Comparison of ENCODE assay signal across 9 cellular contexts in the genomic region with DNA sequence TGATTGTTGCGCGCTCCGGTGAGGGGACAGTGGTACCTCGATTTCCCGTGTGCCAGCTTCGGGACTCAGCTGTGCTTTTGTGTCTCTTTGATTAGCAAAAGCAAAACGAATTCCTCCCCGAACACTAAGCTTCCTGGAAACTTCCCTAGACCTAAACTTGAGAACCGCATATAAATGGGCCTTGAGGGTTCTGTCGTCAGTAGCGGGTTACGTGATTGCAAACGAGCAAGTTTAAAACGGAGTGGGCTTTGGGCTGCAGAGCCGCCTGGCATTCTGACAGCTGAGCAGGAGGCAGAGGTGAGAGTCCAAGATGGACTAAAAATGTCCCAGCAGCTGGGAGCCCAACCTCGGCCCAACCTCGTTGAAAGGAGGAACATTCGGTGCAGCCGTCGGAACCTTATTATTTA. TPM values are rescaled to one million over a fixed set of nuclear protein-coding genes. Genes with fewer than 3 reads are reported as not detected.
DNase-seq lines count a peak whose midpoint lies in the region; ATAC-seq, FAIRE-seq and TF ChIP-seq lines count a peak whose summit lies in the region.
"Had no signal": no experiment of that assay in that cellular context is flagged by ENCODE, and none has a peak within 500 bp of the region (broad histone marks: within the 10 kb centered on the region; RNA-seq: fewer than 3 reads in every experiment).

No MANE protein-coding gene starts in this region.

- peak overlapping the region; percentile 94 for H3K4me3 Mint-ChIP-seq in activated naive CD8-positive, alpha-beta T cell

- intact Hi-C loops in Right ventricle myocardium superior (cut with DNase I) = no loop called here
- intact Hi-C loops in pancreas (cut with DNase I) = no loop called here

- DNase-seq in DMS 273 (lab: John Stamatoyannopoulos, UW; ENCODE audit: unreplicated experiment) (peak; percentile 35), DMS 273 treated with DMSO at 0.1 percent for 48 hours (lab: John Stamatoyannopoulos, UW) (no peak), Right ventricle myocardium superior (peak; percentile 62), pancreas (peak; percentile 32 to 65 (median 50)), NCI-H69 (lab: John Stamatoyannopoulos, UW) (no peak)
- DNase-seq in Jurkat, Clone E6-1 (ENCODE audit: low read depth, low spot score) = no peak

- H3K36me3 Mint-ChIP-seq in activated naive CD8-positive, alpha-beta T cell = no peaks in the 10 kb centered on the region

- no peaks in the 10 kb centered on the region for H3K36me3 ChIP-seq in pancreas

- FAIRE-seq in pancreas (lab: Jason Lieb, UNC) = no peak
- FAIRE-seq: A204.1 had no signal

- H3K27ac Mint-ChIP-seq in activated naive CD8-positive, alpha-beta T cell = peak overlapping the region; percentile 97

- H3K27me3 ChIP-seq in pancreas = no peaks in the 10 kb centered on the region

- peak overlapping the region; percentile 88 to 97 (median 96) for H3K27ac ChIP-seq in pancreas

- 1% methylated on average over 20 of the region's 20 CpGs for WGBS in pancreas, 2 donors

- peaks cover 71% of the 10 kb centered on the region for H3K4me1 Mint-ChIP-seq in activated naive CD8-positive, alpha-beta T cell (ENCODE audit: low read depth)

- no peaks in the 10 kb centered on the region for H3K9me3 Mint-ChIP-seq in activated naive CD8-positive, alpha-beta T cell (ENCODE audit: low read depth)

- H3K9me3 ChIP-seq in pancreas = no peaks in the 10 kb centered on the region

- peak overlapping the region; percentile 92 for H3K4me3 ChIP-seq in Jurkat, Clone E6-1 (ENCODE audit: low read length)
- peak overlapping the region; percentile 76 to 93 (median 82) for H3K4me3 ChIP-seq in pancreas

- ATAC-seq in Right ventricle myocardium superior (ENCODE audit: poor library complexity) (peak; percentile 42), pancreas (peak; percentile 19 to 32 (median 30)), GM21619 (IDR thresholded peaks at IDR 0.05; ENCODE audit: unreplicated experiment) (no peak)

- TF ChIP-seq CTCF in pancreas (IDR thresholded peaks at IDR 0.05) = no peak

- peaks cover 16 to 39% (median 28%) of the 10 kb centered on the region in 3 donors for H3K4me1 ChIP-seq in pancreas

- H3K27me3 Mint-ChIP-seq in activated naive CD8-positive, alpha-beta T cell = no peaks in the 10 kb centered on the region

RNA-seq across cellular contexts. Expression of a gene that starts 1.2 kb away (rescaled TPM):
- polyA plus RNA-seq in Jurkat, Clone E6-1 (2012; ENCODE audit: insufficient read depth, insufficient read length) = 41.1 TPM
- total RNA-seq in Right ventricle myocardium superior (39.5 TPM), pancreas (10 to 100 TPM; 13.8 to 27.7 (median 19.2) TPM)
- 10 to 100 TPM in 1 of 2 donors, 1 to 10 TPM in 1; 7.3 to 21.3 TPM for polyA plus RNA-seq in pancreas

Comparison
In these comparisons a context has a peak if more than half of its experiments do, and no peak if none do; other contexts are left out.
1. DNase-seq: peak in DMS 273 (single experiment), Right ventricle myocardium superior (single experiment) and pancreas (6 of 6); none in DMS 273 treated with DMSO at 0.1 percent for 48 hours (single experiment), Jurkat, Clone E6-1 (single experiment) and NCI-H69 (single experiment).